In genomic region chr22:23074451-23074850, GRCh38 we compare ENCODE assay signal across 14 cellular contexts. TPM values are rescaled to one million over a fixed set of nuclear protein-coding genes. Genes with fewer than 3 reads are reported as not detected.
DNase-seq lines count a peak whose midpoint lies in the region; ATAC-seq, FAIRE-seq and TF ChIP-seq lines count a peak whose summit lies in the region.
"Had no signal": no experiment of that assay in that cellular context is flagged by ENCODE, and none has a peak within 500 bp of the region (broad histone marks: within the 10 kb centered on the region; RNA-seq: fewer than 3 reads in every experiment).

No MANE protein-coding gene starts in this region.

- H3K4me1 ChIP-seq in K562 (replicated peaks in 1 of 2; ENCODE audit: control insufficient read depth in 2 of 2, insufficient read depth in 2 of 2, low read length in 2 of 2), result peaks cover 4 to 24% of the 10 kb centered on the region in 2 experiments; a peak in 4 of 5 replicates
- peaks cover 7% of the 10 kb centered on the region for H3K4me1 ChIP-seq in neural progenitor cell
- no peaks in the 10 kb centered on the region for H3K4me1 ChIP-seq in upper lobe of right lung

- H3K79me2 ChIP-seq in K562 (ENCODE audit: control insufficient read depth, insufficient read depth, low read length) (no peaks in the 10 kb centered on the region), neural progenitor cell (ENCODE audit: low read depth) (peaks cover 24% of the 10 kb centered on the region)

- no peak for ATAC-seq in K562
- no peak for ATAC-seq in left ventricle myocardium superior
- no peak for ATAC-seq in upper lobe of right lung
- no peak for ATAC-seq in HG03175 (IDR thresholded peaks at IDR 0.05; ENCODE audit: unreplicated experiment)
- no peak for ATAC-seq in GM18498 (IDR thresholded peaks at IDR 0.05; ENCODE audit: unreplicated experiment)
- ATAC-seq: SK-N-SH treated with all-trans-retinoic acid at 6 μM for 48 hours had no signal

- intact Hi-C loops in K562 (cut with micrococcal nuclease), result no loop called here
- intact Hi-C loops in left ventricle myocardium superior (cut with micrococcal nuclease), result no loop called here
- intact Hi-C loops in upper lobe of right lung (cut with DNase I), result no loop called here

- H3K4me3 ChIP-seq in K562 (no peak overlapping the region), neural progenitor cell (no peak overlapping the region), upper lobe of right lung (no peak overlapping the region)

- no peak for DNase-seq in K562 (ENCODE audit: extremely low read depth in 1 of 4, low spot score in 3 of 4)
- DNase-seq in left ventricle myocardium superior, result peak; percentile 19
- DNase-seq in neural progenitor cell (ENCODE audit: low spot score), result no peak
- peak; percentile 52 for DNase-seq in upper lobe of right lung
- no peak for DNase-seq in stimulated activated CD4-positive, alpha-beta T cell treated with anti-CD3 and anti-CD28 coated beads, Interleukin-12 subunit alpha, Interleukin-12 subunit beta, amount 100 ng/mL, for 4 hours
- DNase-seq: COR-L47, GOT3, MM.1S, NCI-H1105 treated with DMSO at 0.1 percent for 48 hours, NCI-H187 treated with DMSO at 0.1 percent for 48 hours, NCI-H446 had no signal

- H3K27ac ChIP-seq in K562 (ENCODE audit: extremely low read depth, low read depth, low read length) (no peak overlapping the region), neural progenitor cell (no peak overlapping the region), upper lobe of right lung (no peak overlapping the region)

- H3K9ac ChIP-seq in K562 (ENCODE audit: insufficient read depth in 1 of 2, low read depth in 2 of 2, low read length in 2 of 2), result no peak overlapping the region
- no peak overlapping the region for H3K9ac ChIP-seq in neural progenitor cell

- no peaks in the 10 kb centered on the region for H3K27me3 Mint-ChIP-seq in neural progenitor cell (ENCODE audit: insufficient read depth, low read depth)

- TF ChIP-seq POLR2A in K562 (conservative IDR thresholded peaks at IDR 0.05), result no peak

- H2AFZ ChIP-seq in K562 (ENCODE audit: low read depth, low read length) (no peak overlapping the region), neural progenitor cell (replicated peaks) (no peak overlapping the region)

- POLR2A ChIA-PET in K562 (lab: Yijun Ruan, JAX), result interaction anchor here (0.6 to 9.8 kb wide), 10 partner anchors 9 to 147 kb away, joined by 3 to 136 read pairs (median 4); no protein-coding TSS in a partner anchor

- WGBS in K562 (ENCODE audit: insufficient coverage, low coverage, missing lambda C conversion rate), result under 1% methylated on average over 7 of the region's 7 CpGs

- peaks cover 17% of the 10 kb centered on the region for H3K9me1 ChIP-seq in K562 (ENCODE audit: control insufficient read depth, insufficient read depth, low read length)

- H3K36me3 Mint-ChIP-seq in neural progenitor cell, result peaks cover 29% of the 10 kb centered on the region

- in situ Hi-C loops in K562 (cut with MboI), result no loop called here

- H3K4me2 ChIP-seq in K562 (ENCODE audit: insufficient read depth, low read length) (no peak overlapping the region), neural progenitor cell (no peak overlapping the region)

- H3K9me3 ChIP-seq in K562 (replicated peaks; ENCODE audit: control insufficient read depth, insufficient read depth, low read depth, low read length) (no peaks in the 10 kb centered on the region), neural progenitor cell (ENCODE audit: low read depth) (no peaks in the 10 kb centered on the region), upper lobe of right lung (no peaks in the 10 kb centered on the region)

- no peak for TF ChIP-seq RAD21 in K562 (CRISPR knock-in tag; conservative IDR thresholded peaks at IDR 0.05 in 1 of 2, IDR thresholded peaks at IDR 0.05 in 1 of 2)

- H3K4me3 Mint-ChIP-seq in neural progenitor cell, result peak overlapping the region; percentile 59

- no peak for TF ChIP-seq EP300 in K562 (IDR thresholded peaks at IDR 0.05; ENCODE audit: low read length)

- H3K27ac Mint-ChIP-seq in neural progenitor cell, result no peak overlapping the region

- peaks cover 26% of the 10 kb centered on the region for H3K4me1 Mint-ChIP-seq in neural progenitor cell

- peaks cover 44 to 91% of the 10 kb centered on the region in 2 experiments for H3K27me3 ChIP-seq in K562 (ENCODE audit: control insufficient read depth in 2 of 2, insufficient read depth in 2 of 2, low read length in 2 of 2)
- H3K27me3 ChIP-seq in neural progenitor cell, result peaks cover 10% of the 10 kb centered on the region
- H3K27me3 ChIP-seq in upper lobe of right lung, result no peaks in the 10 kb centered on the region

- H3K9me3 Mint-ChIP-seq in neural progenitor cell, result peaks cover 8% of the 10 kb centered on the region

- H4K20me1 ChIP-seq in K562 (replicated peaks; ENCODE audit: control insufficient read depth, insufficient read depth, low read length), result peaks cover 71% of the 10 kb centered on the region
- peaks cover 63% of the 10 kb centered on the region for H4K20me1 ChIP-seq in neural progenitor cell (ENCODE audit: low read depth)

- TF ChIP-seq CTCF in K562 (IDR thresholded peaks at IDR 0.05 in 2 of 3, conservative IDR thresholded peaks at IDR 0.05 in 1 of 3; ENCODE audit: insufficient read depth in 2 of 3, low read depth in 1 of 3, low read length in 3 of 3), result no peak
- TF ChIP-seq CTCF in neural progenitor cell (IDR thresholded peaks at IDR 0.05), result no peak
- TF ChIP-seq CTCF in upper lobe of right lung (IDR thresholded peaks at IDR 0.05), result no peak

- H3F3A ChIP-seq in neural progenitor cell (ENCODE audit: low read depth), result no peaks in the 10 kb centered on the region

- CTCF ChIA-PET in K562 (lab: Yijun Ruan, JAX; ENCODE audit: low intra/inter-chr PET ratio), result interaction anchor here (0.6 kb wide), 1 partner anchor 52 kb away, joined by 3 read pairs; no protein-coding TSS in a partner anchor

- H3K36me3 ChIP-seq in K562 (ENCODE audit: control insufficient read depth, insufficient read depth, low read length) (no peaks in the 10 kb centered on the region), neural progenitor cell (no peaks in the 10 kb centered on the region), upper lobe of right lung (no peaks in the 10 kb centered on the region)

- no TSS peak for BruUV-seq in K562 (replicated peaks; lab: Mats Ljungman, UMichigan)

- FAIRE-seq in K562 (lab: Jason Lieb, UNC), result no peak

TF ChIP-seq in K562, 482 proteins besides CTCF, POLR2A, EP300 and RAD21 (continues in another document):
- 0 out of 4 replicates have a peak, but pooled peaks of 1 of the 2 experiments have one; percentile 20 for TF ChIP-seq MLX (CRISPR knock-in tag; conservative IDR thresholded peaks at IDR 0.05)
- 0 out of 2 replicates have a peak, but pooled peaks have one; percentile 25 for TF ChIP-seq KLF13 (tag; IDR thresholded peaks at IDR 0.05; ENCODE audit: borderline replicate concordance, low read depth)
- TF ChIP-seq NFE2 (IDR thresholded peaks at IDR 0.05; ENCODE audit: low read depth), result no peak
- TF ChIP-seq USF2 (CRISPR knock-in tag; IDR thresholded peaks at IDR 0.05), result 0 out of 2 replicates have a peak, but pooled peaks have one; percentile 9
- no peak for TF ChIP-seq PYGO2 (tag; IDR thresholded peaks at IDR 0.05)
- peak; percentile 42 for TF ChIP-seq NEUROD1 (IDR thresholded peaks at IDR 0.05; ENCODE audit: borderline replicate concordance, low read depth, low read length, partially characterized antibody)
- 0 out of 2 replicates have a peak, but pooled peaks have one; percentile 29 for TF ChIP-seq HDAC8 (tag; IDR thresholded peaks at IDR 0.05)
- no peak for TF ChIP-seq ATF7 (IDR thresholded peaks at IDR 0.05)

RNA-seq across cellular contexts. Expression of gene GNAZ, which starts 4.1 kb away (rescaled TPM):
- total RNA-seq in K562 (2011; cell fraction: chromatin; rRNA removed; ENCODE audit: low replicate concordance), result 0.79 and 1.2 TPM in 2 replicates
- 0.50 and 0.79 TPM in 2 replicates for total RNA-seq in K562 (2011; cell fraction: nucleolus; rRNA removed)
- 0.29 and 0.46 TPM in 2 replicates for total RNA-seq in K562 (2011; cell fraction: nucleoplasm; rRNA removed)
- total RNA-seq in K562 (2014; rRNA removed), result 0.14 and 0.24 TPM in 2 replicates
- total RNA-seq in K562 (2014; rRNA removed; fragmentation: Illumina TruSeq; extraction: Trizol), result 0.04 and 0.10 TPM in 2 replicates
- total RNA-seq in K562 (2015; rRNA removed; fragmentation: Illumina TruSeq; extraction: Trizol), result 0.04 and 0.11 TPM in 2 replicates
- total RNA-seq in K562 (2021), result 0.22 and 0.74 TPM in 2 replicates
- 0.13 and 0.22 TPM in 2 replicates for polyA plus RNA-seq in K562 (2011; rRNA removed)
- polyA plus RNA-seq in K562 (2011; cell fraction: cytosol; rRNA removed), result 0.15 and 0.31 TPM in 2 replicates
- 0.35 and 0.60 TPM in 2 replicates for polyA plus RNA-seq in K562 (2011; cell fraction: nucleus; rRNA removed)
- polyA plus RNA-seq in K562 (2012), result 0.14 and 0.26 TPM in 2 replicates
- 0.12 and 0.13 TPM in 2 replicates for polyA plus RNA-seq in K562 (2014; fragmentation: Illumina TruSeq; extraction: Trizol)
- not detected for polyA plus RNA-seq in K562 (2014; fragmentation: Nextera tagmentation; extraction: Ambion mirVana)
- polyA plus RNA-seq in K562 (2014; rRNA removed), result 0.18 TPM in 1 of 2 replicates, not detected in the other
- polyA minus RNA-seq in K562 (2011; rRNA and poly(A)+ RNA removed), result 0.21 and 0.32 TPM in 2 replicates
- polyA minus RNA-seq in K562 (2011; cell fraction: cytosol; rRNA and poly(A)+ RNA removed), result 0.57 TPM in 1 of 2 replicates, not detected in the other
- 0.40 and 0.67 TPM in 2 replicates for polyA minus RNA-seq in K562 (2011; cell fraction: nucleus; rRNA and poly(A)+ RNA removed)
- 3.3 TPM for total RNA-seq in left ventricle myocardium superior
- 16.5 and 31.3 TPM in 2 replicates for total RNA-seq in neural progenitor cell (ENCODE audit: low replicate concordance)
- 3.0 TPM for total RNA-seq in upper lobe of right lung

Comparison
In these comparisons a context has a peak if more than half of its experiments do, and no peak if none do; other contexts are left out.
1. DNase-seq: peak in left ventricle myocardium superior (single experiment) and upper lobe of right lung (single experiment); none in K562 (0 of 4), neural progenitor cell (single experiment) and stimulated activated CD4-positive, alpha-beta T cell treated with anti-CD3 and anti-CD28 coated beads, Interleukin-12 subunit alpha, Interleukin-12 subunit beta, amount 100 ng/mL, for 4 hours (single experiment).